Comparison of ENCODE assay signal across 1 cellular context in genomic region chr9:114082017-114082735, GRCh38.
TF ChIP-seq lines count a peak whose summit lies in the region.

No MANE protein-coding gene starts in this region.

TF ChIP-seq in HepG2, 621 proteins besides CTCF, POLR2A, EP300 and RAD21 (continued from another document and continues in another):
- TF ChIP-seq TFDP1 (CRISPR knock-in tag; IDR thresholded peaks at IDR 0.05; ENCODE audit: borderline replicate concordance) (peak; percentile 78), PRMT3 (CRISPR knock-in tag; IDR thresholded peaks at IDR 0.05; ENCODE audit: borderline replicate concordance, low read depth) (peak; percentile 40), PATZ1 (CRISPR knock-in tag; IDR thresholded peaks at IDR 0.05) (peak; percentile 17), FUBP1 (CRISPR knock-in tag; IDR thresholded peaks at IDR 0.05; ENCODE audit: borderline replicate concordance) (0 out of 2 replicates have a peak, but pooled peaks have one; percentile 50), GATA4 (IDR thresholded peaks at IDR 0.05; ENCODE audit: borderline replicate concordance, low read depth) (peak; percentile 40; the same call in 1 of the 2 replicates), ZNF572 (CRISPR knock-in tag; IDR thresholded peaks at IDR 0.05) (no peak), ZKSCAN5 (CRISPR knock-in tag; IDR thresholded peaks at IDR 0.05) (no peak), PREB (CRISPR knock-in tag; IDR thresholded peaks at IDR 0.05) (no peak), ZNF496 (CRISPR knock-in tag; IDR thresholded peaks at IDR 0.05; ENCODE audit: insufficient replicate concordance) (no peak), ZC3H13 (CRISPR knock-in tag; IDR thresholded peaks at IDR 0.05) (no peak), SRY (CRISPR knock-in tag; IDR thresholded peaks at IDR 0.05) (peak; percentile 42), ZFP41 (CRISPR knock-in tag; IDR thresholded peaks at IDR 0.05; ENCODE audit: borderline replicate concordance) (no peak), SIX1 (CRISPR knock-in tag; IDR thresholded peaks at IDR 0.05; ENCODE audit: borderline replicate concordance) (no peak), ZBTB37 (CRISPR knock-in tag; IDR thresholded peaks at IDR 0.05) (0 out of 2 replicates have a peak, but pooled peaks have one; percentile 18), FIP1L1 (IDR thresholded peaks at IDR 0.05; ENCODE audit: borderline replicate concordance, insufficient read depth, low read depth, low read length) (no peak), NONO (IDR thresholded peaks at IDR 0.05) (no peak), NONO (CRISPR knock-in tag; conservative IDR thresholded peaks at IDR 0.05) (no peak), MLXIP (CRISPR knock-in tag; IDR thresholded peaks at IDR 0.05; ENCODE audit: borderline replicate concordance) (no peak), ZNF329 (CRISPR knock-in tag; IDR thresholded peaks at IDR 0.05; ENCODE audit: low read depth) (0 out of 2 replicates have a peak, but pooled peaks have one; percentile 66), PAWR (CRISPR knock-in tag; IDR thresholded peaks at IDR 0.05; ENCODE audit: borderline replicate concordance) (no peak), ZSCAN31 (CRISPR knock-in tag; IDR thresholded peaks at IDR 0.05; ENCODE audit: low read depth) (0 out of 2 replicates have a peak, but pooled peaks have one; percentile 81), USF2 (IDR thresholded peaks at IDR 0.05; ENCODE audit: low read depth, low read length) (no peak; the same call in 1 of the 2 replicates), USF2 (CRISPR knock-in tag; IDR thresholded peaks at IDR 0.05; ENCODE audit: borderline replicate concordance) (peak; percentile 54; the same call in 1 of the 2 replicates), IRX3 (CRISPR knock-in tag; IDR thresholded peaks at IDR 0.05; ENCODE audit: borderline replicate concordance, low read depth) (0 out of 2 replicates have a peak, but pooled peaks have one; percentile 68), SMC3 (IDR thresholded peaks at IDR 0.05; ENCODE audit: low read length) (peak; percentile 96), ZBTB7B (CRISPR knock-in tag; IDR thresholded peaks at IDR 0.05) (no peak), ZNF234 (CRISPR knock-in tag; conservative IDR thresholded peaks at IDR 0.05) (no peak), ZNF83 (CRISPR knock-in tag; IDR thresholded peaks at IDR 0.05; ENCODE audit: borderline replicate concordance) (peak; percentile 52; the same call in 1 of the 2 replicates), ZNF124 (CRISPR knock-in tag; IDR thresholded peaks at IDR 0.05) (no peak), ZNF333 (CRISPR knock-in tag; IDR thresholded peaks at IDR 0.05; ENCODE audit: borderline replicate concordance) (0 out of 2 replicates have a peak, but pooled peaks have one; percentile 20), MYC (CRISPR knock-in tag; IDR thresholded peaks at IDR 0.05; ENCODE audit: borderline replicate concordance) (peak; percentile 96), ZHX1 (CRISPR knock-in tag; IDR thresholded peaks at IDR 0.05; ENCODE audit: low read depth) (peak; percentile 88), SMAD3 (CRISPR knock-in tag; IDR thresholded peaks at IDR 0.05) (peak; percentile 16; the same call in 1 of the 2 replicates), ZNF878 (CRISPR knock-in tag; IDR thresholded peaks at IDR 0.05) (no peak), SOX6 (IDR thresholded peaks at IDR 0.05) (no peak), SOX6 (CRISPR knock-in tag; IDR thresholded peaks at IDR 0.05) (peak; percentile 66), ZBTB4 (CRISPR knock-in tag; IDR thresholded peaks at IDR 0.05; ENCODE audit: borderline replicate concordance) (peak; percentile 47; the same call in 1 of the 2 replicates), ZNF451 (CRISPR knock-in tag; IDR thresholded peaks at IDR 0.05) (0 out of 2 replicates have a peak, but pooled peaks have one; percentile 14), ZSCAN9 (CRISPR knock-in tag; IDR thresholded peaks at IDR 0.05; ENCODE audit: borderline replicate concordance) (peak; percentile 19; the same call in 1 of the 2 replicates), TCF7L2 (IDR thresholded peaks at IDR 0.05; ENCODE audit: low read depth, low read length) (no peak), SUZ12 (IDR thresholded peaks at IDR 0.05; ENCODE audit: low read depth, low read length) (no peak), KLF6 (CRISPR knock-in tag; IDR thresholded peaks at IDR 0.05) (peak; percentile 65; the same call in 1 of the 2 replicates), ZNF616 (CRISPR knock-in tag; IDR thresholded peaks at IDR 0.05; ENCODE audit: low read depth) (0 out of 2 replicates have a peak, but pooled peaks have one; percentile 29)
